In the genomic region with DNA sequence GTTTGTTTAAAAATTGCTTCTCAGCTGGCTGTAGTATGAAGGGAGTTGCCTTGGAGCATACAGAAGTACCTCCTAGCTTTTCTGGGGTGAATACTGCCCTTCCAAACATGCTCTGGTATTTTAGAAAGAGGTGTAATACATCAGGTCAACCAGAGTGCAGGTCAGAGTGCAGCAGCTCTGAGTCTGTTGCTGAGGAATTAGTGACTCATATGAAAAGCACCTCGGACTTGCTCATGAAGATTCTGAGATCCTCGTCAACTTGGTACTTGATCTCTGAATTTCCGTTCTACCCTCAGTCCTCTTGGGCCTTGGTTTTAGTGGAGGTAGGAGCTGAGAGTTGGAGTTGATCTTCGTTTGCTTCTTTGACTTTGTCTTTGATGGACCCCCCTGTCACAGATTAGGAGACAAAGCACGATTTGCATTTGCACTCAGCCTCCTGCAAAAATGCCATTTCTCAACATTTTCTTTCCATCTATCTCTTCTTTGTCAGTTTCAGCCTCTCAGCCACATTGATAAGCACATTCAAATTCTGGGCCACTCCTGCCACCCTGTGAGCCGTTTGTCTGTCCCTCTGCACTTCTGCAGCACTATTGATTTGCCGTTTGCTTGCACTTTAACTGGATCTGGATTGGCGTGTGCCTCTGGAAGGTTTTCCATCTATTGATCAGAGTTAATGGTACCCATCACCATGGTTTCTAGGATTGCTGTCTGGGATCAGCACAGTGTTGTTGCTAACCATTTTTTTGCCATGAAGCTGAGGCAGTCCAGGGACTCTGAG, we compare ENCODE assay signal across 1 cellular context.
TF ChIP-seq lines count a peak whose summit lies in the region.

No MANE protein-coding gene starts in this region.

TF ChIP-seq in HepG2, 621 proteins besides CTCF, POLR2A, EP300 and RAD21 (continued from another document):
- TF ChIP-seq, protein P1, sequence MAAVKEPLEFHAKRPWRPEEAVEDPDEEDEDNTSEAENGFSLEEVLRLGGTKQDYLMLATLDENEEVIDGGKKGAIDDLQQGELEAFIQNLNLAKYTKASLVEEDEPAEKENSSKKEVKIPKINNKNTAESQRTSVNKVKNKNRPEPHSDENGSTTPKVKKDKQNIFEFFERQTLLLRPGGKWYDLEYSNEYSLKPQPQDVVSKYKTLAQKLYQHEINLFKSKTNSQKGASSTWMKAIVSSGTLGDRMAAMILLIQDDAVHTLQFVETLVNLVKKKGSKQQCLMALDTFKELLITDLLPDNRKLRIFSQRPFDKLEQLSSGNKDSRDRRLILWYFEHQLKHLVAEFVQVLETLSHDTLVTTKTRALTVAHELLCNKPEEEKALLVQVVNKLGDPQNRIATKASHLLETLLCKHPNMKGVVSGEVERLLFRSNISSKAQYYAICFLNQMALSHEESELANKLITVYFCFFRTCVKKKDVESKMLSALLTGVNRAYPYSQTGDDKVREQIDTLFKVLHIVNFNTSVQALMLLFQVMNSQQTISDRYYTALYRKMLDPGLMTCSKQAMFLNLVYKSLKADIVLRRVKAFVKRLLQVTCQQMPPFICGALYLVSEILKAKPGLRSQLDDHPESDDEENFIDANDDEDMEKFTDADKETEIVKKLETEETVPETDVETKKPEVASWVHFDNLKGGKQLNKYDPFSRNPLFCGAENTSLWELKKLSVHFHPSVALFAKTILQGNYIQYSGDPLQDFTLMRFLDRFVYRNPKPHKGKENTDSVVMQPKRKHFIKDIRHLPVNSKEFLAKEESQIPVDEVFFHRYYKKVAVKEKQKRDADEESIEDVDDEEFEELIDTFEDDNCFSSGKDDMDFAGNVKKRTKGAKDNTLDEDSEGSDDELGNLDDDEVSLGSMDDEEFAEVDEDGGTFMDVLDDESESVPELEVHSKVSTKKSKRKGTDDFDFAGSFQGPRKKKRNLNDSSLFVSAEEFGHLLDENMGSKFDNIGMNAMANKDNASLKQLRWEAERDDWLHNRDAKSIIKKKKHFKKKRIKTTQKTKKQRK (IDR thresholded peaks at IDR 0.05; ENCODE audit: low read length), result no peak
- TF ChIP-seq, protein P2, sequence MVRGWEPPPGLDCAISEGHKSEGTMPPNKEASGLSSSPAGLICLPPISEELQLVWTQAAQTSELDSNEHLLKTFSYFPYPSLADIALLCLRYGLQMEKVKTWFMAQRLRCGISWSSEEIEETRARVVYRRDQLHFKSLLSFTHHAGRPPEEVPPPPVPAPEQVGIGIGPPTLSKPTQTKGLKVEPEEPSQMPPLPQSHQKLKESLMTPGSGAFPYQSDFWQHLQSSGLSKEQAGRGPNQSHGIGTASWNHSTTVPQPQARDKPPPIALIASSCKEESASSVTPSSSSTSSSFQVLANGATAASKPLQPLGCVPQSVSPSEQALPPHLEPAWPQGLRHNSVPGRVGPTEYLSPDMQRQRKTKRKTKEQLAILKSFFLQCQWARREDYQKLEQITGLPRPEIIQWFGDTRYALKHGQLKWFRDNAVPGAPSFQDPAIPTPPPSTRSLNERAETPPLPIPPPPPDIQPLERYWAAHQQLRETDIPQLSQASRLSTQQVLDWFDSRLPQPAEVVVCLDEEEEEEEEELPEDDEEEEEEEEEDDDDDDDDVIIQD (CRISPR knock-in tag; IDR thresholded peaks at IDR 0.05; ENCODE audit: low read depth), result peak; percentile 42; the same call in 1 of the 2 replicates
- TF ChIP-seq NR2F1 (CRISPR knock-in tag; IDR thresholded peaks at IDR 0.05) (0 out of 4 replicates have a peak, but pooled peaks of 1 of the 2 experiments have one; percentile 20), RXRA (CRISPR knock-in tag; IDR thresholded peaks at IDR 0.05) (peak; percentile 64; the same call in 1 of the 2 replicates), PPARG (CRISPR knock-in tag; conservative IDR thresholded peaks at IDR 0.05) (peak; percentile 79), HOXA3 (CRISPR knock-in tag; IDR thresholded peaks at IDR 0.05) (no peak), RXRB (CRISPR knock-in tag; IDR thresholded peaks at IDR 0.05; ENCODE audit: borderline replicate concordance) (peak; percentile 61; the same call in 1 of the 2 replicates), MED1 (CRISPR knock-in tag; IDR thresholded peaks at IDR 0.05) (peak; percentile 48; the same call in 1 of the 2 replicates), YEATS4 (CRISPR knock-in tag; IDR thresholded peaks at IDR 0.05; ENCODE audit: borderline replicate concordance) (no peak), FOXC1 (CRISPR knock-in tag; IDR thresholded peaks at IDR 0.05; ENCODE audit: borderline replicate concordance) (no peak), ZSCAN22 (CRISPR knock-in tag; IDR thresholded peaks at IDR 0.05) (no peak), CREM (IDR thresholded peaks at IDR 0.05) (0 out of 2 replicates have a peak, but pooled peaks have one; percentile 19), CREM (CRISPR knock-in tag; IDR thresholded peaks at IDR 0.05) (no peak), ZNF550 (CRISPR knock-in tag; IDR thresholded peaks at IDR 0.05; ENCODE audit: borderline replicate concordance) (no peak), ZNF501 (CRISPR knock-in tag; IDR thresholded peaks at IDR 0.05) (0 out of 2 replicates have a peak, but pooled peaks have one; percentile 20)
- TF ChIP-seq, protein P3, sequence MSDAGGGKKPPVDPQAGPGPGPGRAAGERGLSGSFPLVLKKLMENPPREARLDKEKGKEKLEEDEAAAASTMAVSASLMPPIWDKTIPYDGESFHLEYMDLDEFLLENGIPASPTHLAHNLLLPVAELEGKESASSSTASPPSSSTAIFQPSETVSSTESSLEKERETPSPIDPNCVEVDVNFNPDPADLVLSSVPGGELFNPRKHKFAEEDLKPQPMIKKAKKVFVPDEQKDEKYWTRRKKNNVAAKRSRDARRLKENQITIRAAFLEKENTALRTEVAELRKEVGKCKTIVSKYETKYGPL (CRISPR knock-in tag; IDR thresholded peaks at IDR 0.05), result no peak
- TF ChIP-seq, protein P4, sequence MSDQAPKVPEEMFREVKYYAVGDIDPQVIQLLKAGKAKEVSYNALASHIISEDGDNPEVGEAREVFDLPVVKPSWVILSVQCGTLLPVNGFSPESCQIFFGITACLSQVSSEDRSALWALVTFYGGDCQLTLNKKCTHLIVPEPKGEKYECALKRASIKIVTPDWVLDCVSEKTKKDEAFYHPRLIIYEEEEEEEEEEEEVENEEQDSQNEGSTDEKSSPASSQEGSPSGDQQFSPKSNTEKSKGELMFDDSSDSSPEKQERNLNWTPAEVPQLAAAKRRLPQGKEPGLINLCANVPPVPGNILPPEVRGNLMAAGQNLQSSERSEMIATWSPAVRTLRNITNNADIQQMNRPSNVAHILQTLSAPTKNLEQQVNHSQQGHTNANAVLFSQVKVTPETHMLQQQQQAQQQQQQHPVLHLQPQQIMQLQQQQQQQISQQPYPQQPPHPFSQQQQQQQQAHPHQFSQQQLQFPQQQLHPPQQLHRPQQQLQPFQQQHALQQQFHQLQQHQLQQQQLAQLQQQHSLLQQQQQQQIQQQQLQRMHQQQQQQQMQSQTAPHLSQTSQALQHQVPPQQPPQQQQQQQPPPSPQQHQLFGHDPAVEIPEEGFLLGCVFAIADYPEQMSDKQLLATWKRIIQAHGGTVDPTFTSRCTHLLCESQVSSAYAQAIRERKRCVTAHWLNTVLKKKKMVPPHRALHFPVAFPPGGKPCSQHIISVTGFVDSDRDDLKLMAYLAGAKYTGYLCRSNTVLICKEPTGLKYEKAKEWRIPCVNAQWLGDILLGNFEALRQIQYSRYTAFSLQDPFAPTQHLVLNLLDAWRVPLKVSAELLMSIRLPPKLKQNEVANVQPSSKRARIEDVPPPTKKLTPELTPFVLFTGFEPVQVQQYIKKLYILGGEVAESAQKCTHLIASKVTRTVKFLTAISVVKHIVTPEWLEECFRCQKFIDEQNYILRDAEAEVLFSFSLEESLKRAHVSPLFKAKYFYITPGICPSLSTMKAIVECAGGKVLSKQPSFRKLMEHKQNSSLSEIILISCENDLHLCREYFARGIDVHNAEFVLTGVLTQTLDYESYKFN (CRISPR knock-in tag; conservative IDR thresholded peaks at IDR 0.05), result peak; percentile 43; the same call in 1 of the 2 replicates
- TF ChIP-seq, protein P5, sequence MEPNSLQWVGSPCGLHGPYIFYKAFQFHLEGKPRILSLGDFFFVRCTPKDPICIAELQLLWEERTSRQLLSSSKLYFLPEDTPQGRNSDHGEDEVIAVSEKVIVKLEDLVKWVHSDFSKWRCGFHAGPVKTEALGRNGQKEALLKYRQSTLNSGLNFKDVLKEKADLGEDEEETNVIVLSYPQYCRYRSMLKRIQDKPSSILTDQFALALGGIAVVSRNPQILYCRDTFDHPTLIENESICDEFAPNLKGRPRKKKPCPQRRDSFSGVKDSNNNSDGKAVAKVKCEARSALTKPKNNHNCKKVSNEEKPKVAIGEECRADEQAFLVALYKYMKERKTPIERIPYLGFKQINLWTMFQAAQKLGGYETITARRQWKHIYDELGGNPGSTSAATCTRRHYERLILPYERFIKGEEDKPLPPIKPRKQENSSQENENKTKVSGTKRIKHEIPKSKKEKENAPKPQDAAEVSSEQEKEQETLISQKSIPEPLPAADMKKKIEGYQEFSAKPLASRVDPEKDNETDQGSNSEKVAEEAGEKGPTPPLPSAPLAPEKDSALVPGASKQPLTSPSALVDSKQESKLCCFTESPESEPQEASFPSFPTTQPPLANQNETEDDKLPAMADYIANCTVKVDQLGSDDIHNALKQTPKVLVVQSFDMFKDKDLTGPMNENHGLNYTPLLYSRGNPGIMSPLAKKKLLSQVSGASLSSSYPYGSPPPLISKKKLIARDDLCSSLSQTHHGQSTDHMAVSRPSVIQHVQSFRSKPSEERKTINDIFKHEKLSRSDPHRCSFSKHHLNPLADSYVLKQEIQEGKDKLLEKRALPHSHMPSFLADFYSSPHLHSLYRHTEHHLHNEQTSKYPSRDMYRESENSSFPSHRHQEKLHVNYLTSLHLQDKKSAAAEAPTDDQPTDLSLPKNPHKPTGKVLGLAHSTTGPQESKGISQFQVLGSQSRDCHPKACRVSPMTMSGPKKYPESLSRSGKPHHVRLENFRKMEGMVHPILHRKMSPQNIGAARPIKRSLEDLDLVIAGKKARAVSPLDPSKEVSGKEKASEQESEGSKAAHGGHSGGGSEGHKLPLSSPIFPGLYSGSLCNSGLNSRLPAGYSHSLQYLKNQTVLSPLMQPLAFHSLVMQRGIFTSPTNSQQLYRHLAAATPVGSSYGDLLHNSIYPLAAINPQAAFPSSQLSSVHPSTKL (CRISPR knock-in tag; IDR thresholded peaks at IDR 0.05), result peak; percentile 71
